In the genomic region with DNA sequence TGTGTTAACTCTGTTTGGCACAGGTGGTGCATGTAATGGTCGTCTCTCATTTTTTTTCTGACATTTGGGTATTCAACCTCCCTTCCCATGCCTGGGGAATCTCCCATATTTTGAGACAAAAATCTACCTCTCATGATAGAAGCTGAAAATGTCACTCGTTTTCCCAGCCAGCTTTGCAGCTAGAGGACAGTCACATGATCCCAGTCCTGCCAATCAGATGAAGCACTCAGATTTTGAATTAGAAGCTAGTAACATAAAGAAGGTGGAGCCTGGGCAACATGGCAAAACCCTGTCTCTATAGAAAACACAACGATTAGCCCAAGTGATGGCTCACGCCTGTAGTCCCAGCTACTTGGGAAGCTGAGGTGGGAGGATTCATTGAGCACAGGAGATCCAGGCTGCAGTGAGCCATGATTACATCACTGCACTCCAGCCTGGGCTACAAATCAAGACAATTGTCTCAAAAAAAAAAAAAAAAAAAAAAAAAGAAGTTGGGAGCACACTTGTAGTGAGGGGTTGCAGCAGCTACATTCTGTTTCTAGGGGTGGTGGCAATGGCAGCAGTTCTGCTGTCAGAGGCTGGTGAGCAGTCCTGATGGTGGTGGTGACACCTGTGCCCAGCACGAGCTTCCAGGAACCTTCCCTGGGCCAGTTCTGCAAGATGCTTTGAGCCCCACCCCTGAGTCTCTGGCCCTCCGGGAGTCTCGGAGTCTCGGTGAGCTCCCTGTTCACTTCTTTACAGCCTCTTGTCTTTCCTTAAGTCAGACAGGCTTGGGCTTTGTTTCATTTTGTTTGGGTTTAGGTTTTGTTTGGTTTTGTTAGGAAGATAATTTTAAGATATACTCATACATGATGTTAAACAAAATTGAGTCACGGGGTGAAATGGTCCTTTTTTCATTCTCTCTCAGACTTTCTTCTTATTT, we compare ENCODE assay signal across 23 cellular contexts.
DNase-seq lines count a peak whose midpoint lies in the region; ATAC-seq, FAIRE-seq and TF ChIP-seq lines count a peak whose summit lies in the region.
"Had no signal": no experiment of that assay in that cellular context is flagged by ENCODE, and none has a peak within 500 bp of the region (broad histone marks: within the 10 kb centered on the region; RNA-seq: fewer than 3 reads in every experiment).

No MANE protein-coding gene starts in this region.

- no peak for FAIRE-seq in A549 (lab: Jason Lieb, UNC)

- no peak for TF ChIP-seq POLR2A in A549 (IDR thresholded peaks at IDR 0.05; ENCODE audit: low read length)
- TF ChIP-seq POLR2A in IMR-90 (IDR thresholded peaks at IDR 0.05; ENCODE audit: low read depth, low read length), result no peak

- H3K4me1 ChIP-seq in A549, result peaks cover 36% of the 10 kb centered on the region
- peaks cover 24% of the 10 kb centered on the region for H3K4me1 ChIP-seq in IMR-90 (ENCODE audit: control insufficient read depth, insufficient read depth, low read length)
- no peaks in the 10 kb centered on the region for H3K4me1 ChIP-seq in MM.1S (ENCODE audit: low read length)
- H3K4me1 ChIP-seq in left ventricle myocardium inferior, result no peaks in the 10 kb centered on the region
- H3K4me1 ChIP-seq: BE2C, heart left ventricle, upper lobe of left lung had no signal

- H3K23ac ChIP-seq in IMR-90 (ENCODE audit: low read depth, low read length), result no peak overlapping the region

- H3K56ac ChIP-seq in IMR-90 (ENCODE audit: extremely low read depth, insufficient read depth, low read length), result 0 out of 2 replicates have a peak overlapping the region, but pooled peaks have one; percentile 17

- H4K91ac ChIP-seq in IMR-90 (ENCODE audit: insufficient read depth, low read depth, low read length), result no peak overlapping the region

- in situ Hi-C loops in IMR-90 (cut with MboI; ENCODE audit: low sequenced_read_pairs), result no loop called here

- H2BK20ac ChIP-seq in IMR-90 (ENCODE audit: low read depth, low read length), result peak overlapping the region; percentile 65

- H4K5ac ChIP-seq in IMR-90 (ENCODE audit: low read depth, low read length), result no peak overlapping the region

- H4K20me1 ChIP-seq in IMR-90 (ENCODE audit: insufficient read depth, low read length) (no peaks in the 10 kb centered on the region), MM.1S (ENCODE audit: insufficient read depth, low read length) (no peaks in the 10 kb centered on the region)

- peak overlapping the region; percentile 51; the same call in 1 of the 2 replicates for H2BK120ac ChIP-seq in IMR-90 (ENCODE audit: low read depth, low read length)

- TF ChIP-seq CTCF in A549 (IDR thresholded peaks at IDR 0.05), result no peak
- no peak for TF ChIP-seq CTCF in IMR-90 (conservative IDR thresholded peaks at IDR 0.05; ENCODE audit: low read depth, low read length)
- TF ChIP-seq CTCF in epithelial cell of esophagus (IDR thresholded peaks at IDR 0.05; ENCODE audit: insufficient read depth, low read depth, low read length, missing control alignments), result no peak
- TF ChIP-seq CTCF in mesothelial cell of epicardium (IDR thresholded peaks at IDR 0.05; ENCODE audit: unreplicated experiment), result no peak
- TF ChIP-seq CTCF in MM.1S (IDR thresholded peaks at IDR 0.05; ENCODE audit: low read length), result no peak
- TF ChIP-seq CTCF in left ventricle myocardium inferior (IDR thresholded peaks at IDR 0.05; ENCODE audit: borderline replicate concordance), result no peak

- H3F3A ChIP-seq in MM.1S (ENCODE audit: insufficient read depth, low read length), result no peaks in the 10 kb centered on the region

- WGBS in A549 (ENCODE audit: missing lambda C conversion rate), result 43% methylated on average over 9 of the region's 9 CpGs
- 80% methylated on average over 1 of the region's 9 CpGs; no CpG with 5 or more reads in 1 of the 2 experiments for WGBS in IMR-90 (ENCODE audit: extremely low coverage in 2 of 2, insufficient read length in 1 of 2), 2 experiments

- POLR2A ChIA-PET in A549 (lab: Yijun Ruan, JAX), result no interaction called here
- POLR2A ChIA-PET in IMR-90 (lab: Charles Lee; ENCODE audit: unreplicated experiment), result no interaction called here

- DNase-seq in A549 (ENCODE audit: low read depth in 1 of 2, low spot score in 1 of 2) (no peak), IMR-90 (peak; percentile 60), epithelial cell of esophagus (ENCODE audit: low read depth) (peak; percentile 83), mesothelial cell of epicardium (ENCODE audit: low spot score in 2 of 2, unreplicated experiment in 2 of 2) (no peak), kidney tubule cell (ENCODE audit: low spot score) (no peak), MM.1S (no peak), left ventricle myocardium inferior (no peak)
- DNase-seq: activated naive CD4-positive, alpha-beta T cell treated with anti-CD3 and anti-CD28 coated beads, Interleukin-2, amount 50 U/mL, for 16 hours; activated T-cell treated with anti-CD3 and anti-CD28 coated beads, Interleukin-2, amount 50 U/mL, for 72 hours; aorta; BE2C; central memory CD4-positive, alpha-beta T cell; heart left ventricle; KBM-7; NCI-H1092; NCI-H2081 treated with DMSO at 0.1 percent for 48 hours; NCI-H446 treated with DMSO at 0.1 percent for 48 hours; RPMI8226; stimulated activated CD4-positive, alpha-beta T cell treated with anti-CD3 and anti-CD28 coated beads, Interleukin-4, amount 100 ng/mL, for 4 hours; stimulated activated naive CD8-positive, alpha-beta T cell treated with anti-CD3 and anti-CD28 coated beads, Interleukin-15, amount 100 ng/mL, for 72 hours; upper lobe of left lung had no signal

- no peak overlapping the region for H3K18ac ChIP-seq in IMR-90 (ENCODE audit: low read depth, low read length)

- peaks cover 25% of the 10 kb centered on the region for H3K9me1 ChIP-seq in IMR-90 (ENCODE audit: insufficient read depth, low read length)

- H2AK5ac ChIP-seq in IMR-90 (ENCODE audit: low read depth, low read length), result peak overlapping the region; percentile 38; the same call in 1 of the 2 replicates

- H3K4me3 Mint-ChIP-seq in mesothelial cell of epicardium, result no peak overlapping the region
- H3K4me3 Mint-ChIP-seq: activated T-cell treated with anti-CD3 and anti-CD28 coated beads, Interleukin-2, amount 50 U/mL, for 72 hours; neural crest cell; stimulated activated naive CD8-positive, alpha-beta T cell treated with anti-CD3 and anti-CD28 coated beads, Interleukin-15, amount 100 ng/mL, for 72 hours had no signal

- H3K27ac Mint-ChIP-seq in mesothelial cell of epicardium, result peak overlapping the region; percentile 91
- H3K27ac Mint-ChIP-seq: activated T-cell treated with anti-CD3 and anti-CD28 coated beads, Interleukin-2, amount 50 U/mL, for 72 hours; stimulated activated naive CD8-positive, alpha-beta T cell treated with anti-CD3 and anti-CD28 coated beads, Interleukin-15, amount 100 ng/mL, for 72 hours had no signal

- H3K9me3 ChIP-seq in A549 (no peaks in the 10 kb centered on the region), IMR-90 (ENCODE audit: control insufficient read depth, insufficient read depth, low read length) (no peaks in the 10 kb centered on the region), MM.1S (replicated peaks; ENCODE audit: insufficient read depth, low read length) (no peaks in the 10 kb centered on the region), left ventricle myocardium inferior (replicated peaks) (no peaks in the 10 kb centered on the region)
- H3K9me3 ChIP-seq: BE2C, heart left ventricle, upper lobe of left lung had no signal

- CTCF ChIA-PET in A549 (lab: Yijun Ruan, JAX) (interaction anchor here (1.0 to 1.7 kb wide), 5 partner anchors 9 to 189 kb away, joined by 3 to 5 read pairs (median 3); no protein-coding TSS in a partner anchor), IMR-90 (lab: Yijun Ruan, JAX) (interaction anchor here (0.6 to 1.4 kb wide), 2 partner anchors 167 to 190 kb away, joined by 3 to 4 read pairs; no protein-coding TSS in a partner anchor)

- H3K79me2 ChIP-seq in MM.1S (ENCODE audit: low read length), result no peaks in the 10 kb centered on the region

- dilution Hi-C loops in IMR-90 (cut with HindIII; ENCODE audit: low sequenced_read_pairs, unreplicated experiment), result no loop called here

- H3K4me3 ChIP-seq in A549 (no peak overlapping the region), IMR-90 (ENCODE audit: insufficient read depth, low read depth, low read length) (no peak overlapping the region), epithelial cell of esophagus (ENCODE audit: low read length) (no peak overlapping the region), MM.1S (ENCODE audit: low read length) (no peak overlapping the region), left ventricle myocardium inferior (no peak overlapping the region)
- H3K4me3 ChIP-seq: heart left ventricle, upper lobe of left lung had no signal

- H3K9ac ChIP-seq in IMR-90 (ENCODE audit: low read depth, low read length) (0 out of 2 replicates have a peak overlapping the region, but pooled peaks have one; percentile 7), MM.1S (ENCODE audit: low read length) (no peak overlapping the region)

- intact Hi-C loops in IMR-90 (cut with micrococcal nuclease), result no loop called here
- intact Hi-C loops in left ventricle myocardium inferior (cut with micrococcal nuclease), result no loop called here

- peak overlapping the region; percentile 45 for H3K14ac ChIP-seq in IMR-90 (replicated peaks; ENCODE audit: low read depth, low read length)

- no peaks in the 10 kb centered on the region for H3K9me3 Mint-ChIP-seq in mesothelial cell of epicardium
- H3K9me3 Mint-ChIP-seq: activated T-cell treated with anti-CD3 and anti-CD28 coated beads, Interleukin-2, amount 50 U/mL, for 72 hours; neural crest cell; stimulated activated naive CD8-positive, alpha-beta T cell treated with anti-CD3 and anti-CD28 coated beads, Interleukin-15, amount 100 ng/mL, for 72 hours had no signal

- H3K9me2 ChIP-seq in MM.1S (replicated peaks; ENCODE audit: insufficient read depth, low read length), result no peaks in the 10 kb centered on the region

- H3K4me1 Mint-ChIP-seq in mesothelial cell of epicardium, result peaks cover 44% of the 10 kb centered on the region

- H3K27me3 Mint-ChIP-seq in mesothelial cell of epicardium (ENCODE audit: low read depth), result no peaks in the 10 kb centered on the region

- H2BK15ac ChIP-seq in IMR-90 (ENCODE audit: low read depth, low read length), result 0 out of 3 replicates have a peak overlapping the region, but pooled peaks have one; percentile 0

- H3K27me3 ChIP-seq in IMR-90 (ENCODE audit: control insufficient read depth, insufficient read depth, low read length) (peaks cover 7% of the 10 kb centered on the region; the same call in 1 of the 2 replicates), MM.1S (replicated peaks; ENCODE audit: insufficient read depth, low read length) (no peaks in the 10 kb centered on the region), left ventricle myocardium inferior (ENCODE audit: low read depth) (peaks cover 94% of the 10 kb centered on the region)
- H3K27me3 ChIP-seq: BE2C, upper lobe of left lung had no signal

- H3K4me2 ChIP-seq in A549, result 0 out of 3 replicates have a peak overlapping the region, but pooled peaks have one; percentile 23
- H3K4me2 ChIP-seq in IMR-90 (ENCODE audit: low read depth, low read length), result peak overlapping the region; percentile 61
- H3K4me2 ChIP-seq in MM.1S (ENCODE audit: low read depth, low read length), result no peak overlapping the region

- no peaks in the 10 kb centered on the region for H3K36me3 ChIP-seq in IMR-90 (ENCODE audit: control insufficient read depth, insufficient read depth, low read length)
- no peaks in the 10 kb centered on the region for H3K36me3 ChIP-seq in MM.1S (replicated peaks; ENCODE audit: insufficient read depth, low read length)
- H3K36me3 ChIP-seq in left ventricle myocardium inferior, result no peaks in the 10 kb centered on the region
- H3K36me3 ChIP-seq: BE2C, heart left ventricle, upper lobe of left lung had no signal

- peak overlapping the region; percentile 19; the same call in 1 of the 2 replicates for H3K4ac ChIP-seq in IMR-90 (ENCODE audit: low read depth, low read length)

- no peaks in the 10 kb centered on the region for H3K79me1 ChIP-seq in IMR-90 (ENCODE audit: low read depth in 1 of 2, low read length in 2 of 2)

- H4K8ac ChIP-seq in IMR-90 (ENCODE audit: low read depth in 2 of 2, low read length in 2 of 2), result peak overlapping the region in 1 of 2 experiments; percentile 64; a peak in 1 of 4 replicates

- no peaks in the 10 kb centered on the region for H3K36me3 Mint-ChIP-seq in mesothelial cell of epicardium

- no TSS peak for BruUV-seq in IMR-90 (replicated peaks; lab: Mats Ljungman, UMichigan)

- ATAC-seq in A549, result no peak
- peak; percentile 53 for ATAC-seq in IMR-90 (ENCODE audit: low read depth)
- ATAC-seq in HG03457 (IDR thresholded peaks at IDR 0.05; ENCODE audit: unreplicated experiment), result no peak
- ATAC-seq: activated T-cell treated with anti-CD3 and anti-CD28 coated beads, Interleukin-2, amount 50 U/mL, for 72 hours; heart left ventricle; stimulated activated naive CD8-positive, alpha-beta T cell treated with anti-CD3 and anti-CD28 coated beads, Interleukin-15, amount 100 ng/mL, for 72 hours had no signal

- peak overlapping the region; percentile 65 for H2AFZ ChIP-seq in IMR-90 (replicated peaks; ENCODE audit: low read length, poor library complexity)
- H2AFZ ChIP-seq in MM.1S (ENCODE audit: low read length), result no peak overlapping the region

- TF ChIP-seq EP300 in A549 (IDR thresholded peaks at IDR 0.05), result no peak

- H3K27ac ChIP-seq in A549 (peak overlapping the region in 1 of 2 experiments; percentile 73; a peak in 1 of 6 replicates), IMR-90 (ENCODE audit: insufficient read depth, low read length) (peak overlapping the region; percentile 10; the same call in 1 of the 2 replicates), MM.1S (ENCODE audit: low read length) (no peak overlapping the region), left ventricle myocardium inferior (replicated peaks) (no peak overlapping the region)
- H3K27ac ChIP-seq: heart left ventricle, upper lobe of left lung had no signal

- TF ChIP-seq RAD21 in A549 (conservative IDR thresholded peaks at IDR 0.05 in 1 of 2, IDR thresholded peaks at IDR 0.05 in 1 of 2) (no peak), IMR-90 (IDR thresholded peaks at IDR 0.05; ENCODE audit: low read length) (no peak)

- peak overlapping the region; percentile 22 for H2AK9ac ChIP-seq in IMR-90 (replicated peaks; ENCODE audit: low read depth, low read length, poor library complexity)

- peak overlapping the region; percentile 56 for H2BK5ac ChIP-seq in IMR-90 (ENCODE audit: low read depth, low read length, poor library complexity, severe bottlenecking)

Comparison
In these comparisons a context has a peak if more than half of its experiments do, and no peak if none do; other contexts are left out.
1. DNase-seq: peak in IMR-90 (single experiment) and epithelial cell of esophagus (single experiment); none in A549 (0 of 2), mesothelial cell of epicardium (0 of 2), kidney tubule cell (single experiment), MM.1S (single experiment) and left ventricle myocardium inferior (single experiment).